In the genomic region with DNA sequence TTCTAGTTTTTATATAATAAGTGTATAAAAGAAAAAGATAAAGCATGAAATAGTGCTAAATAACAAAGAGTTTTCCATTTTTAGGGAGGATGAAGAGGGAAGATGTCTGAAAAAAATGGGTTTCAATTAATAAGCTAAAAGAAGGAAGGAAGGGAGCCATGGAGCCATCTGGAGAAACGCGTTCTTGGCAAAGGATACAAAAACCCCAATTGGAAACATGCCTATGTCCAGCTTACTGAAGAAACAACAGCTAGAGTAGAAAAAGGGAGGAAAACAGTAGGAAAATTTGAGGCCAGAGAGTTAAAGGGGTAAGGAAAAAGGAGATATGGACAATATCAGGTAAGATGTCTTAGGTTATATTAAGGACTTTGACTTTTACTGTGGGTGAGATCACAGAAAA, we compare ENCODE assay signal across 12 cellular contexts.
DNase-seq lines count a peak whose midpoint lies in the region; TF ChIP-seq lines count a peak whose summit lies in the region.
"Had no signal": no experiment of that assay in that cellular context is flagged by ENCODE, and none has a peak within 500 bp of the region (broad histone marks: within the 10 kb centered on the region; RNA-seq: fewer than 3 reads in every experiment).

No MANE protein-coding gene starts in this region.

- DNase-seq in DMS 273 treated with DMSO at 0.1 percent for 48 hours (lab: John Stamatoyannopoulos, UW) = peak; percentile 8
- DNase-seq in NCI-H446 treated with DMSO at 0.1 percent for 48 hours (lab: John Stamatoyannopoulos, UW) = peak; percentile 61
- peak; percentile 1 for DNase-seq in fibroblast of pulmonary artery (ENCODE audit: low read depth)
- peak; percentile 33 for DNase-seq in superior temporal gyrus (ENCODE audit: extremely low spot score)
- no peak for DNase-seq in activated T-cell treated with anti-CD3 and anti-CD28 coated beads, Interleukin-2, amount 50 U/mL, for 48 hours
- DNase-seq in NCI-H2171 (lab: John Stamatoyannopoulos, UW) = no peak
- DNase-seq in GM13977 (ENCODE audit: low spot score) = no peak
- DNase-seq: BE2C; CD4-positive, alpha-beta memory T cell; COR-L47; DMS53 had no signal

- no peak for TF ChIP-seq CTCF in fibroblast of pulmonary artery (IDR thresholded peaks at IDR 0.05; ENCODE audit: low read length, missing control alignments)
- TF ChIP-seq CTCF in GM13977 (IDR thresholded peaks at IDR 0.05; ENCODE audit: extremely low read depth, insufficient read depth, missing control alignments) = no peak

- in situ Hi-C loops in GM13977 (cut with MboI; ENCODE audit: low pct_unique_long_range_greater_than_20kb, low sequenced_read_pairs, unreplicated experiment) = no loop called here

- H3K4me3 ChIP-seq in fibroblast of pulmonary artery (replicated peaks; ENCODE audit: low read depth, low read length) = no peak overlapping the region
- H3K4me3 ChIP-seq: A549 had no signal

Comparison
In these comparisons a context has a peak if more than half of its experiments do, and no peak if none do; other contexts are left out.
1. DNase-seq: peak in DMS 273 treated with DMSO at 0.1 percent for 48 hours (single experiment), NCI-H446 treated with DMSO at 0.1 percent for 48 hours (single experiment), fibroblast of pulmonary artery (single experiment) and superior temporal gyrus (single experiment); none in activated T-cell treated with anti-CD3 and anti-CD28 coated beads, Interleukin-2, amount 50 U/mL, for 48 hours (0 of 2), NCI-H2171 (single experiment) and GM13977 (single experiment).